10 cellular contexts compared by ENCODE assay signal in the genomic region with DNA sequence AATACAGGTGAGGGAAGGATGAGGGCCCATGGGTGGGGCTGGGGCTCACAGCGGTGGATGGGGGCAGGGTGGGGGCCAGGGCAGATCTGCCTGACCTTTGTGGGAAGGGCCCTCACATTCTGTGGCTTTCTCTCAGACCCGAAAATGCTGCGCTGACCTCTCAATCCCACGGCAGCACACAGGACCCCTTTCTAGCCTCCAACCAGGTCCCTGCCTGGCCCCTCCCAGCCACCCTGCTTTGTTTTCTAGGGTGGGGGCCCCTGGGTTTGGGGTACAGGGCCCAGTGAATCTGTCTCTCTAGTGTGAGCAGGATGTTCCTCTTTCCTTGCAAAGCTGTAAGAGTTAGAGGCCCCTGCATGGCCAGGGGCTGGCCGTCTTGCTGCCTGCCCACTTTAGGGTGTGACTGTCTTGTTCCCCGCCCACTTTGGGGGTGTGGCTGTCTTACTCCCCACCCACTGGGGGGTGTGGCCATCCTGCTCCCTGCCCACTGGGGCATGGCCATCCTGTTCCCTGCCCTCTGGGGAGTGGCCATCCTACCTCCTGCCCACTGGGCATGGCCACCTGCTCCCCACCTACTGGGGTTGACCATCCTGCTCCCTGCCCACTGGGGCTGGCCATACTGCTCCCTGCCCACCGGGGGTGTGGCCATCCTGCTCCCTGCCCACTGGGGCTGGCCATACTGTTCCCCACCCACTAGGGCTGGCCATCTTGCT. TPM values are rescaled to one million over a fixed set of nuclear protein-coding genes. Genes with fewer than 3 reads are reported as not detected.
DNase-seq lines count a peak whose midpoint lies in the region; ATAC-seq and TF ChIP-seq lines count a peak whose summit lies in the region.
"Had no signal": no experiment of that assay in that cellular context is flagged by ENCODE, and none has a peak within 500 bp of the region (broad histone marks: within the 10 kb centered on the region; RNA-seq: fewer than 3 reads in every experiment).

No MANE protein-coding gene starts in this region.

- H3K27ac ChIP-seq in esophagus squamous epithelium, result no peak overlapping the region
- H3K27ac ChIP-seq: epithelial cell of prostate had no signal

- intact Hi-C loops in activated CD4-positive, alpha-beta T cell treated with anti-CD3 and anti-CD28 coated beads, Interleukin-2, amount 10 ng/mL, durations not matched to agents 24 days and 14 days (cut with micrococcal nuclease), result no loop called here
- intact Hi-C loops in esophagus squamous epithelium (cut with DNase I), result no loop called here

- no peak for TF ChIP-seq CTCF in esophagus squamous epithelium (IDR thresholded peaks at IDR 0.05)

- no peaks in the 10 kb centered on the region for H3K36me3 ChIP-seq in esophagus squamous epithelium

- H3K27me3 Mint-ChIP-seq in activated CD4-positive, alpha-beta T cell treated with anti-CD3 and anti-CD28 coated beads, Interleukin-2, amount 10 ng/mL, durations not matched to agents 24 days and 14 days, result no peaks in the 10 kb centered on the region
- no peaks in the 10 kb centered on the region for H3K27me3 Mint-ChIP-seq in effector memory CD8-positive, alpha-beta T cell

- peaks cover 30% of the 10 kb centered on the region for H3K36me3 Mint-ChIP-seq in activated CD4-positive, alpha-beta T cell treated with anti-CD3 and anti-CD28 coated beads, Interleukin-2, amount 10 ng/mL, durations not matched to agents 24 days and 14 days (ENCODE audit: low read depth)
- peaks cover 12% of the 10 kb centered on the region for H3K36me3 Mint-ChIP-seq in effector memory CD8-positive, alpha-beta T cell (ENCODE audit: insufficient read depth)

- in situ Hi-C loops in SK-MEL-5 (cut with HindIII; ENCODE audit: low pct_unique_long_range_greater_than_20kb, low sequenced_read_pairs), result no loop called here

- no peak for TF ChIP-seq POLR2A in esophagus squamous epithelium (IDR thresholded peaks at IDR 0.05)

- peaks cover 30% of the 10 kb centered on the region for H3K4me1 Mint-ChIP-seq in activated CD4-positive, alpha-beta T cell treated with anti-CD3 and anti-CD28 coated beads, Interleukin-2, amount 10 ng/mL, durations not matched to agents 24 days and 14 days
- peaks cover 28 to 32% of the 10 kb centered on the region in 2 donors for H3K4me1 Mint-ChIP-seq in effector memory CD8-positive, alpha-beta T cell (ENCODE audit: low read depth in 2 of 2)

- peaks cover 0 to 25% (median 10%) of the 10 kb centered on the region in 3 donors for H3K4me1 ChIP-seq in esophagus squamous epithelium
- H3K4me1 ChIP-seq: Caco-2 had no signal

- peaks cover 0 to 58% (median 0%) of the 10 kb centered on the region in 4 donors for H3K27me3 ChIP-seq in esophagus squamous epithelium

- no peak overlapping the region for H3K27ac Mint-ChIP-seq in activated CD4-positive, alpha-beta T cell treated with anti-CD3 and anti-CD28 coated beads, Interleukin-2, amount 10 ng/mL, durations not matched to agents 24 days and 14 days
- peak overlapping the region; percentile 86 to 91 for H3K27ac Mint-ChIP-seq in effector memory CD8-positive, alpha-beta T cell

- ATAC-seq in effector memory CD8-positive, alpha-beta T cell (replicated peaks), result peak; percentile 51
- ATAC-seq in stimulated activated naive CD8-positive, alpha-beta T cell treated with anti-CD3 and anti-CD28 coated beads, Interleukin-15, Interleukin-2, amounts not matched to agents 100 U/mL and 50 U/mL, for 24 hours, result no peak
- no peak for ATAC-seq in GM21381 (IDR thresholded peaks at IDR 0.05; ENCODE audit: unreplicated experiment)

- no peaks in the 10 kb centered on the region for H3K9me3 Mint-ChIP-seq in activated CD4-positive, alpha-beta T cell treated with anti-CD3 and anti-CD28 coated beads, Interleukin-2, amount 10 ng/mL, durations not matched to agents 24 days and 14 days
- H3K9me3 Mint-ChIP-seq in effector memory CD8-positive, alpha-beta T cell, result no peaks in the 10 kb centered on the region

- WGBS in esophagus squamous epithelium, 2 donors, result 60 to 94% methylated on average over 1 to 3 of the region's 7 CpGs

- DNase-seq in activated CD4-positive, alpha-beta T cell treated with anti-CD3 and anti-CD28 coated beads, Interleukin-2, amount 10 ng/mL, durations not matched to agents 24 days and 14 days, result peak; percentile 87
- no peak for DNase-seq in activated CD4-positive, alpha-beta T cell treated with anti-CD3 and anti-CD28 coated beads for 1 hour
- peak; percentile 71 for DNase-seq in SK-MEL-5 (ENCODE audit: low read depth, low spot score)
- DNase-seq in effector memory CD8-positive, alpha-beta T cell, result peak; percentile 29 to 44 (median 43)
- DNase-seq in stimulated activated naive CD8-positive, alpha-beta T cell treated with anti-CD3 and anti-CD28 coated beads, Interleukin-15, Interleukin-2, amounts not matched to agents 100 U/mL and 50 U/mL, for 24 hours, result peak; percentile 66
- no peak for DNase-seq in HK-2 (ENCODE audit: unreplicated experiment)
- no peak for DNase-seq in esophagus squamous epithelium (lab: John Stamatoyannopoulos, UW)

- no peak overlapping the region for H3K4me3 Mint-ChIP-seq in activated CD4-positive, alpha-beta T cell treated with anti-CD3 and anti-CD28 coated beads, Interleukin-2, amount 10 ng/mL, durations not matched to agents 24 days and 14 days
- H3K4me3 Mint-ChIP-seq in effector memory CD8-positive, alpha-beta T cell, result peak overlapping the region in 1 of 2 donors; percentile 59

- no peaks in the 10 kb centered on the region for H3K9me3 ChIP-seq in esophagus squamous epithelium
- H3K9me3 ChIP-seq: Caco-2 had no signal

- H3K4me3 ChIP-seq in esophagus squamous epithelium, result no peak overlapping the region

RNA-seq across cellular contexts. Expression of a gene that starts 11.5 kb away (rescaled TPM):
- total RNA-seq in activated CD4-positive, alpha-beta T cell treated with anti-CD3 and anti-CD28 coated beads, Interleukin-2, amount 10 ng/mL, durations not matched to agents 24 days and 14 days, result 48.9 and 52.2 TPM in 2 replicates
- total RNA-seq in SK-MEL-5 (2014; rRNA removed; shearing (Covaris generic)), result 0.16 TPM in 1 of 2 replicates, not detected in the other
- polyA plus RNA-seq in SK-MEL-5 (2015; cell fraction: cytosol; rRNA removed), result not detected in 2 replicates
- polyA plus RNA-seq in SK-MEL-5 (2015; cell fraction: nucleus; rRNA removed), result not detected in 2 replicates
- total RNA-seq in esophagus squamous epithelium, result 10 to 100 TPM in 1 of 4 donors, 1 to 10 TPM in 2, under 1 TPM in 1; 0.42 to 26.1 (median 2.2) TPM
- total RNA-seq: Caco-2 had no signal

Comparison
In these comparisons a context has a peak if more than half of its experiments do, and no peak if none do; other contexts are left out.
1. DNase-seq: peak in activated CD4-positive, alpha-beta T cell treated with anti-CD3 and anti-CD28 coated beads, Interleukin-2, amount 10 ng/mL, durations not matched to agents 24 days and 14 days (single experiment), SK-MEL-5 (single experiment), effector memory CD8-positive, alpha-beta T cell (3 of 3) and stimulated activated naive CD8-positive, alpha-beta T cell treated with anti-CD3 and anti-CD28 coated beads, Interleukin-15, Interleukin-2, amounts not matched to agents 100 U/mL and 50 U/mL, for 24 hours (single experiment); none in activated CD4-positive, alpha-beta T cell treated with anti-CD3 and anti-CD28 coated beads for 1 hour (single experiment), HK-2 (single experiment) and esophagus squamous epithelium (single experiment).